ENCODE assay signal across 1 cellular context in the genomic region with DNA sequence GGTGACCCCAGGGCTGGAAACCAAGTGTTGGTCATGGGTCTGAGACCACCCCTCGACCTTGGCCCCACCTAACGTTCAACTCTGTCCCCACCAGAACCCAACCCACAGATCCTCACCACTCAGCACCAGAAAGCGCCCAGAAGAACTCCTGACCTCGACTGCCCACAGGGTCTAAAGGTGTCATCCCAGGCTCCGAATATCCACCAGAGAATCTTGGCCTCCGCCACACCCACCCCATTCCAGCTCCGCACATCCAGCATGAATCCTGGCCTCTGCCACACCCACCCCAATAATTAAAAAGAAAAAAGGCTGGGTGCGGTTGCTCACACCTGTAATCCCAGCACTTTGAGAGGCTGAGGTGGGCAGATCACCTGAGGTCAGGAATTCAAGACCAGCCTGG.
TF ChIP-seq lines count a peak whose summit lies in the region.

No MANE protein-coding gene starts in this region.

TF ChIP-seq in WTC11, 78 proteins besides CTCF, POLR2A, EP300 and RAD21 (continued from another document):
- TF ChIP-seq KAT7 (CRISPR knock-in tag; IDR thresholded peaks at IDR 0.05; ENCODE audit: borderline replicate concordance) (no peak), ZNF423 (CRISPR knock-in tag; IDR thresholded peaks at IDR 0.05) (no peak), GABPB1 (CRISPR knock-in tag; IDR thresholded peaks at IDR 0.05) (no peak)
- TF ChIP-seq, protein P1, sequence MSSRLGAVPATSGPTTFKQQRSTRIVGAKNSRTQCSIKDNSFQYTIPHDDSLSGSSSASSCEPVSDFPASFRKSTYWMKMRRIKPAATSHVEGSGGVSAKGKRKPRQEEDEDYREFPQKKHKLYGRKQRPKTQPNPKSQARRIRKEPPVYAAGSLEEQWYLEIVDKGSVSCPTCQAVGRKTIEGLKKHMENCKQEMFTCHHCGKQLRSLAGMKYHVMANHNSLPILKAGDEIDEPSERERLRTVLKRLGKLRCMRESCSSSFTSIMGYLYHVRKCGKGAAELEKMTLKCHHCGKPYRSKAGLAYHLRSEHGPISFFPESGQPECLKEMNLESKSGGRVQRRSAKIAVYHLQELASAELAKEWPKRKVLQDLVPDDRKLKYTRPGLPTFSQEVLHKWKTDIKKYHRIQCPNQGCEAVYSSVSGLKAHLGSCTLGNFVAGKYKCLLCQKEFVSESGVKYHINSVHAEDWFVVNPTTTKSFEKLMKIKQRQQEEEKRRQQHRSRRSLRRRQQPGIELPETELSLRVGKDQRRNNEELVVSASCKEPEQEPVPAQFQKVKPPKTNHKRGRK (CRISPR knock-in tag; IDR thresholded peaks at IDR 0.05; ENCODE audit: borderline replicate concordance), result no peak
- TF ChIP-seq, protein P2, sequence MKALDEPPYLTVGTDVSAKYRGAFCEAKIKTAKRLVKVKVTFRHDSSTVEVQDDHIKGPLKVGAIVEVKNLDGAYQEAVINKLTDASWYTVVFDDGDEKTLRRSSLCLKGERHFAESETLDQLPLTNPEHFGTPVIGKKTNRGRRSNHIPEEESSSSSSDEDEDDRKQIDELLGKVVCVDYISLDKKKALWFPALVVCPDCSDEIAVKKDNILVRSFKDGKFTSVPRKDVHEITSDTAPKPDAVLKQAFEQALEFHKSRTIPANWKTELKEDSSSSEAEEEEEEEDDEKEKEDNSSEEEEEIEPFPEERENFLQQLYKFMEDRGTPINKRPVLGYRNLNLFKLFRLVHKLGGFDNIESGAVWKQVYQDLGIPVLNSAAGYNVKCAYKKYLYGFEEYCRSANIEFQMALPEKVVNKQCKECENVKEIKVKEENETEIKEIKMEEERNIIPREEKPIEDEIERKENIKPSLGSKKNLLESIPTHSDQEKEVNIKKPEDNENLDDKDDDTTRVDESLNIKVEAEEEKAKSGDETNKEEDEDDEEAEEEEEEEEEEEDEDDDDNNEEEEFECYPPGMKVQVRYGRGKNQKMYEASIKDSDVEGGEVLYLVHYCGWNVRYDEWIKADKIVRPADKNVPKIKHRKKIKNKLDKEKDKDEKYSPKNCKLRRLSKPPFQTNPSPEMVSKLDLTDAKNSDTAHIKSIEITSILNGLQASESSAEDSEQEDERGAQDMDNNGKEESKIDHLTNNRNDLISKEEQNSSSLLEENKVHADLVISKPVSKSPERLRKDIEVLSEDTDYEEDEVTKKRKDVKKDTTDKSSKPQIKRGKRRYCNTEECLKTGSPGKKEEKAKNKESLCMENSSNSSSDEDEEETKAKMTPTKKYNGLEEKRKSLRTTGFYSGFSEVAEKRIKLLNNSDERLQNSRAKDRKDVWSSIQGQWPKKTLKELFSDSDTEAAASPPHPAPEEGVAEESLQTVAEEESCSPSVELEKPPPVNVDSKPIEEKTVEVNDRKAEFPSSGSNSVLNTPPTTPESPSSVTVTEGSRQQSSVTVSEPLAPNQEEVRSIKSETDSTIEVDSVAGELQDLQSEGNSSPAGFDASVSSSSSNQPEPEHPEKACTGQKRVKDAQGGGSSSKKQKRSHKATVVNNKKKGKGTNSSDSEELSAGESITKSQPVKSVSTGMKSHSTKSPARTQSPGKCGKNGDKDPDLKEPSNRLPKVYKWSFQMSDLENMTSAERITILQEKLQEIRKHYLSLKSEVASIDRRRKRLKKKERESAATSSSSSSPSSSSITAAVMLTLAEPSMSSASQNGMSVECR (CRISPR knock-in tag; IDR thresholded peaks at IDR 0.05; ENCODE audit: borderline replicate concordance), result no peak
- TF ChIP-seq, protein P3, sequence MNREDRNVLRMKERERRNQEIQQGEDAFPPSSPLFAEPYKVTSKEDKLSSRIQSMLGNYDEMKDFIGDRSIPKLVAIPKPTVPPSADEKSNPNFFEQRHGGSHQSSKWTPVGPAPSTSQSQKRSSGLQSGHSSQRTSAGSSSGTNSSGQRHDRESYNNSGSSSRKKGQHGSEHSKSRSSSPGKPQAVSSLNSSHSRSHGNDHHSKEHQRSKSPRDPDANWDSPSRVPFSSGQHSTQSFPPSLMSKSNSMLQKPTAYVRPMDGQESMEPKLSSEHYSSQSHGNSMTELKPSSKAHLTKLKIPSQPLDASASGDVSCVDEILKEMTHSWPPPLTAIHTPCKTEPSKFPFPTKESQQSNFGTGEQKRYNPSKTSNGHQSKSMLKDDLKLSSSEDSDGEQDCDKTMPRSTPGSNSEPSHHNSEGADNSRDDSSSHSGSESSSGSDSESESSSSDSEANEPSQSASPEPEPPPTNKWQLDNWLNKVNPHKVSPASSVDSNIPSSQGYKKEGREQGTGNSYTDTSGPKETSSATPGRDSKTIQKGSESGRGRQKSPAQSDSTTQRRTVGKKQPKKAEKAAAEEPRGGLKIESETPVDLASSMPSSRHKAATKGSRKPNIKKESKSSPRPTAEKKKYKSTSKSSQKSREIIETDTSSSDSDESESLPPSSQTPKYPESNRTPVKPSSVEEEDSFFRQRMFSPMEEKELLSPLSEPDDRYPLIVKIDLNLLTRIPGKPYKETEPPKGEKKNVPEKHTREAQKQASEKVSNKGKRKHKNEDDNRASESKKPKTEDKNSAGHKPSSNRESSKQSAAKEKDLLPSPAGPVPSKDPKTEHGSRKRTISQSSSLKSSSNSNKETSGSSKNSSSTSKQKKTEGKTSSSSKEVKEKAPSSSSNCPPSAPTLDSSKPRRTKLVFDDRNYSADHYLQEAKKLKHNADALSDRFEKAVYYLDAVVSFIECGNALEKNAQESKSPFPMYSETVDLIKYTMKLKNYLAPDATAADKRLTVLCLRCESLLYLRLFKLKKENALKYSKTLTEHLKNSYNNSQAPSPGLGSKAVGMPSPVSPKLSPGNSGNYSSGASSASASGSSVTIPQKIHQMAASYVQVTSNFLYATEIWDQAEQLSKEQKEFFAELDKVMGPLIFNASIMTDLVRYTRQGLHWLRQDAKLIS (CRISPR knock-in tag; IDR thresholded peaks at IDR 0.05; ENCODE audit: borderline replicate concordance), result no peak
TF ChIP-seq in WTC11: peak in this region for 0.
